In the genomic region with DNA sequence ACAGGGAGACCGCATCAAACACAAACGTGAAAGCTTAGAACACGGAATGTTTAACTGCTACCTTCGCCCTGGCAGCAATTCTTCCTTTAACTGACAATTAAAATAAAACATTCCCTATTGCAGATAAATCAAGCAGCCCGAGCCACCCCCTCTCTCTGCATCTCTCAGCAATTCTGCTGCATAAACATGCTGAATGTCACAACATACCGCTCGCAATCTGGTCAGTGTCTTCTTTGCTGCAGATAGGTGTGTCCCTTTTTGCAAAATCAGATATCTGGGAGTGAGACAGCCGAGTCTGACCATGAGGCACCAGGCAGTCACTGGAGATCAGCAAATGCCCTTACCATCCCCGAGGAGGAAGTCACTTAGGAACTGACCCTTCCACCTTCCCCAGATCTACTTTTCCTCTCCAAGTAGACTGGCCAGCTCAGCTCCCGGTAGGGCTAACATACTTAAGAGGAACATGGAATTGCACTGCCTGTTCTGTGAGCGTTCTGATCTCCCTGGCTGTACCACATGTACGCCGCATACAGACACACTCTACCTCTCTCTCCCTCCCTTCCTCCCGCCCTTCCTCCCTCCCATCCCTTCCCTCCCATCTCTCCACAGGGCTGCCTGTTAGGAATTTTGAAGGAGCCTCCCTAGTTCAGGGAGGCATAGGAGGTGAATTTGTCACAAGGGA, we compare ENCODE assay signal across 10 cellular contexts. TPM values are rescaled to one million over a fixed set of nuclear protein-coding genes. Genes with fewer than 3 reads are reported as not detected.
DNase-seq lines count a peak whose midpoint lies in the region; ATAC-seq, FAIRE-seq and TF ChIP-seq lines count a peak whose summit lies in the region.
"Had no signal": no experiment of that assay in that cellular context is flagged by ENCODE, and none has a peak within 500 bp of the region (broad histone marks: within the 10 kb centered on the region; RNA-seq: fewer than 3 reads in every experiment).

A gene (minus strand): TSS at position 535 of the 682 bp plus-strand sequence.

- H3K4me3 ChIP-seq in Caco-2 (ENCODE audit: low read depth, low read length) (no peak within 1 kb of the TSS), body of pancreas (no peak within 1 kb of the TSS), hepatocyte (no peak within 1 kb of the TSS), pancreas (no peak within 1 kb of the TSS), uterus (no peak within 1 kb of the TSS)
- no peak within 1 kb of the TSS for H3K4me3 ChIP-seq in CD8-positive, alpha-beta memory T cell (ENCODE audit: low read length)

- no peaks in the 10 kb centered on the region for H3K9me2 ChIP-seq in hepatocyte (replicated peaks; ENCODE audit: insufficient read depth)

- no peak within 1 kb of the TSS for H3K4me3 Mint-ChIP-seq in Caco-2 (ENCODE audit: unreplicated experiment)
- H3K4me3 Mint-ChIP-seq in CD8-positive, alpha-beta memory T cell = no peak within 1 kb of the TSS

- no peaks in the 10 kb centered on the region for H3K9me3 ChIP-seq in Caco-2
- H3K9me3 ChIP-seq in body of pancreas = no peaks in the 10 kb centered on the region
- no peaks in the 10 kb centered on the region for H3K9me3 ChIP-seq in hepatocyte (ENCODE audit: low read depth)
- H3K9me3 ChIP-seq in pancreas = no peaks in the 10 kb centered on the region
- no peaks in the 10 kb centered on the region for H3K9me3 ChIP-seq in CD8-positive, alpha-beta memory T cell (ENCODE audit: low read length)
- no peaks in the 10 kb centered on the region for H3K9me3 ChIP-seq in uterus

- H3K27me3 Mint-ChIP-seq in Caco-2 (ENCODE audit: insufficient read depth, unreplicated experiment) = peaks cover 21% of the 10 kb centered on the region
- peaks cover 8 to 62% of the 10 kb centered on the region in 2 donors for H3K27me3 Mint-ChIP-seq in CD8-positive, alpha-beta memory T cell

- CTCF ChIA-PET in Caco-2 (lab: Charles Lee) = interaction anchor here (0.7 kb wide), 1 partner anchor 134 kb away, joined by 3 read pairs; no protein-coding TSS in a partner anchor
- CTCF ChIA-PET in CD8-positive, alpha-beta memory T cell (lab: Charles Lee) = no interaction called here

- TF ChIP-seq CTCF in Caco-2 (IDR thresholded peaks at IDR 0.05; ENCODE audit: insufficient read depth in 1 of 2, low read depth in 1 of 2, low read length in 1 of 2, severe bottlenecking in 1 of 2, unreplicated experiment in 1 of 2) (no peak), body of pancreas (IDR thresholded peaks at IDR 0.05) (no peak), hepatocyte (IDR thresholded peaks at IDR 0.05; ENCODE audit: poor library complexity) (no peak), pancreas (IDR thresholded peaks at IDR 0.05) (no peak), uterus (IDR thresholded peaks at IDR 0.05) (no peak)

- peak within 1 kb of the TSS; percentile 59 for H3K4me2 ChIP-seq in hepatocyte

- TF ChIP-seq POLR2A in body of pancreas (IDR thresholded peaks at IDR 0.05) (no peak), uterus (IDR thresholded peaks at IDR 0.05) (no peak)

- H3K27me3 ChIP-seq in Caco-2 (replicated peaks; ENCODE audit: control insufficient read depth, insufficient read depth, low read length) (no peaks in the 10 kb centered on the region), body of pancreas (no peaks in the 10 kb centered on the region), hepatocyte (no peaks in the 10 kb centered on the region), pancreas (no peaks in the 10 kb centered on the region), uterus (no peaks in the 10 kb centered on the region)
- H3K27me3 ChIP-seq in CD8-positive, alpha-beta memory T cell (ENCODE audit: insufficient read depth, low read length, poor library complexity, severe bottlenecking) = peaks cover 5% of the 10 kb centered on the region

- POLR2A ChIA-PET in Caco-2 (lab: Charles Lee) = no interaction called here
- POLR2A ChIA-PET in CD8-positive, alpha-beta memory T cell (lab: Charles Lee) = no interaction called here

- no peaks in the 10 kb centered on the region for H3K36me3 Mint-ChIP-seq in Caco-2 (ENCODE audit: insufficient read depth, unreplicated experiment)
- no peaks in the 10 kb centered on the region for H3K36me3 Mint-ChIP-seq in CD8-positive, alpha-beta memory T cell

- no peaks in the 10 kb centered on the region for H3K4me1 ChIP-seq in Caco-2
- no peaks in the 10 kb centered on the region for H3K4me1 ChIP-seq in body of pancreas
- no peaks in the 10 kb centered on the region for H3K4me1 ChIP-seq in hepatocyte (ENCODE audit: insufficient read depth)
- no peaks in the 10 kb centered on the region for H3K4me1 ChIP-seq in pancreas
- H3K4me1 ChIP-seq in CD8-positive, alpha-beta memory T cell (ENCODE audit: insufficient read depth, low read length) = no peaks in the 10 kb centered on the region
- no peaks in the 10 kb centered on the region for H3K4me1 ChIP-seq in uterus

- intact Hi-C loops in Caco-2 (cut with micrococcal nuclease; ENCODE audit: unreplicated experiment) = no loop called here
- intact Hi-C loops in body of pancreas (cut with DNase I) = no loop called here
- intact Hi-C loops in pancreas (cut with DNase I) = no loop called here
- intact Hi-C loops in uterus (cut with DNase I; ENCODE audit: low total_unique reads) = no loop called here

- 75% methylated on average over 14 of the region's 14 CpGs for WGBS in body of pancreas, 2 donors
- whole genome bisulfite sequencing in hepatocyte (ENCODE audit: low lambda C conversion rate, missing lambda C conversion rate) = 55% methylated on average over 11 of the region's 14 CpGs
- 74 to 78% methylated on average over 14 of the region's 14 CpGs for WGBS in pancreas, 2 donors

- no peaks in the 10 kb centered on the region for H3K79me2 ChIP-seq in hepatocyte

- no peaks in the 10 kb centered on the region for H3K4me1 Mint-ChIP-seq in Caco-2 (ENCODE audit: low read depth, unreplicated experiment)
- H3K4me1 Mint-ChIP-seq in CD8-positive, alpha-beta memory T cell = peaks cover 0 to 6% (median 0%) of the 10 kb centered on the region in 3 donors

- H3K27ac Mint-ChIP-seq in Caco-2 (ENCODE audit: unreplicated experiment) = no peak within 1 kb of the TSS
- H3K27ac Mint-ChIP-seq in CD8-positive, alpha-beta memory T cell = no peak within 1 kb of the TSS

- H3K36me3 ChIP-seq in Caco-2 (ENCODE audit: control insufficient read depth, insufficient read depth, low read length) (no peaks in the 10 kb centered on the region), body of pancreas (replicated peaks in 1 of 2; ENCODE audit: insufficient read depth in 1 of 2, low read depth in 2 of 2) (no peaks in the 10 kb centered on the region), hepatocyte (replicated peaks; ENCODE audit: insufficient read depth, low read depth) (no peaks in the 10 kb centered on the region), pancreas (no peaks in the 10 kb centered on the region), uterus (no peaks in the 10 kb centered on the region)
- H3K36me3 ChIP-seq in CD8-positive, alpha-beta memory T cell (ENCODE audit: insufficient read depth, low read length) = no peaks in the 10 kb centered on the region

- no peak for FAIRE-seq in pancreas (lab: Jason Lieb, UNC)

- H3K27ac ChIP-seq in body of pancreas (no peak within 1 kb of the TSS), hepatocyte (no peak within 1 kb of the TSS), pancreas (no peak within 1 kb of the TSS), uterus (no peak within 1 kb of the TSS)
- H3K27ac ChIP-seq in CD8-positive, alpha-beta memory T cell (ENCODE audit: low read depth, low read length) = no peak within 1 kb of the TSS

- H3K9me3 Mint-ChIP-seq in Caco-2 (ENCODE audit: unreplicated experiment) = no peaks in the 10 kb centered on the region
- H3K9me3 Mint-ChIP-seq in CD8-positive, alpha-beta memory T cell = no peaks in the 10 kb centered on the region

- H4K20me1 ChIP-seq in hepatocyte (ENCODE audit: insufficient read depth, poor library complexity, severe bottlenecking) = no peaks in the 10 kb centered on the region

- H2AFZ ChIP-seq in hepatocyte = no peak within 1 kb of the TSS

- ATAC-seq in body of pancreas (no peak), pancreas (no peak), GM21723 (IDR thresholded peaks at IDR 0.05; ENCODE audit: unreplicated experiment) (no peak)

- BruUV-seq in Caco-2 (replicated peaks; lab: Mats Ljungman, UMichigan) = no TSS peak

- no peak for DNase-seq in Caco-2
- no peak for DNase-seq in body of pancreas
- DNase-seq in hepatocyte (ENCODE audit: low spot score) = no peak
- no peak for DNase-seq in pancreas
- DNase-seq in CD8-positive, alpha-beta memory T cell = no peak
- no peak for DNase-seq in uterus
- DNase-seq in NK-92 (lab: John Stamatoyannopoulos, UW; ENCODE audit: unreplicated experiment) = no peak
- DNase-seq: NCI-H1105 treated with DMSO at 0.1 percent for 48 hours, RPMI8226 had no signal

RNA-seq across cellular contexts. Expression of the gene that starts here (rescaled TPM):
- total RNA-seq in Caco-2 (2022) = 50.2 and 52.1 TPM in 2 replicates
- 10 to 100 TPM; 18.9 to 46.1 TPM for total RNA-seq in body of pancreas
- total RNA-seq in hepatocyte = 6.8 and 10.3 TPM in 2 replicates
- polyA plus RNA-seq in hepatocyte = 5.4 and 9.9 TPM in 2 replicates
- total RNA-seq in pancreas = 10 to 100 TPM; 13.5 to 27.5 (median 16.6) TPM
- 10 to 100 TPM; 19.7 to 21.3 TPM for polyA plus RNA-seq in pancreas
- 1 to 10 TPM; 2.1 to 2.7 TPM for total RNA-seq in CD8-positive, alpha-beta memory T cell
- 0.21 TPM for polyA plus RNA-seq in CD8-positive, alpha-beta memory T cell
- 10 to 100 TPM in 2 of 4 donors, 1 to 10 TPM in 2; 5.6 to 34.1 (median 19.4) TPM for total RNA-seq in uterus
